In the genomic region with DNA sequence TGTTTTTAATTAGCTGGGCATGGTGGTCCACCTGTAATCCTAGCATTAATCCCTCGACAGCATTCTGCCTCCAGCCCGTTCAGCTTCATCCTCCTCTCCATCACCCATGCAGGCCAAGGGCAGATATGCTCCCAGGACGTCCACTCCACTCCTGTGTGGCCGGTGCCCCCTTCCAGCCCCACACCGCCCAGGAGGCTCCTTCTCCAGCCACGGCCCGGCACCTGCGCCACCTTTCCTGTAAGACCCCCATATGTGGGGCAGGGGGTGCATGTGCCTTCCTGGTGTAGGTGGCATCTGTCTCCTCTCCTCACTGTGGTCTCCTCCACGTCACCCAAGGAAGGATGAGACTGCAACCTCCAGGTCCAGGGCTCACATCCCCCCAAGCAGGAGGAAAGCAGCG, we compare ENCODE assay signal across 26 cellular contexts.
"Had no signal": no experiment of that assay in that cellular context is flagged by ENCODE, and none has a peak within 500 bp of the region (broad histone marks: within the 10 kb centered on the region; RNA-seq: fewer than 3 reads in every experiment).

No MANE protein-coding gene starts in this region.

- H3K4me3 ChIP-seq: hepatocyte, neural progenitor cell, ovary, right lobe of liver, thyroid gland, vagina had no signal

- H3K9ac ChIP-seq: neural progenitor cell had no signal

- H3K4me1 Mint-ChIP-seq: endodermal cell; stimulated activated naive CD8-positive, alpha-beta T cell treated with anti-CD3 and anti-CD28 coated beads, Interleukin-15, amount 100 ng/mL, for 72 hours had no signal

- H3K9me3 Mint-ChIP-seq: dendritic cell treated with granulocyte-macrophage colony-stimulating factor and Interleukin-4, amounts not matched to agents 40 ng/mL and 50 ng/mL, for 4 days; endodermal cell had no signal

- H3K4me2 ChIP-seq: hepatocyte, neural progenitor cell had no signal

- H3K27me3 ChIP-seq: hepatocyte, neural progenitor cell, ovary, right lobe of liver, thyroid gland, vagina had no signal

- H3K27ac Mint-ChIP-seq: dendritic cell treated with granulocyte-macrophage colony-stimulating factor and Interleukin-4, amounts not matched to agents 40 ng/mL and 50 ng/mL, for 4 days; endodermal cell; nephron; neural progenitor cell had no signal

- H3K36me3 ChIP-seq: neural progenitor cell, ovary, right lobe of liver, thyroid gland, vagina had no signal

- ATAC-seq: esophagus mucosa; left lobe of liver; naive thymus-derived CD4-positive, alpha-beta T cell; stimulated activated naive CD8-positive, alpha-beta T cell treated with anti-CD3 and anti-CD28 coated beads, Interleukin-15, amount 100 ng/mL, for 72 hours had no signal

- DNase-seq: effector CD8-positive, alpha-beta T cell; endodermal cell; kidney; mesendoderm; midbrain; naive thymus-derived CD4-positive, alpha-beta T cell; nucleus accumbens; posterior cingulate gyrus; retina; right lobe of liver; small intestine; stimulated activated CD4-positive, alpha-beta T cell treated with anti-CD3 and anti-CD28 coated beads, Interleukin-15, amount 100 ng/mL, for 24 hours; stimulated activated CD4-positive, alpha-beta T cell treated with anti-CD3 and anti-CD28 coated beads, Interleukin-2, amount 100 ng/mL, for 48 hours; stimulated activated naive CD4-positive, alpha-beta T cell; stimulated activated naive CD8-positive, alpha-beta T cell treated with anti-CD3 and anti-CD28 coated beads, Interleukin-15, amount 100 ng/mL, for 72 hours; thyroid gland; trophoblast cell had no signal

- H3K36me3 Mint-ChIP-seq: neural progenitor cell had no signal

- H2AFZ ChIP-seq: hepatocyte, neural progenitor cell had no signal

- H3K27me3 Mint-ChIP-seq: naive thymus-derived CD4-positive, alpha-beta T cell; stimulated activated naive CD8-positive, alpha-beta T cell treated with anti-CD3 and anti-CD28 coated beads, Interleukin-15, amount 100 ng/mL, for 72 hours had no signal

- H3K4me1 ChIP-seq: right lobe of liver, thyroid gland, vagina had no signal

- H3K9me3 ChIP-seq: ovary, right lobe of liver, thyroid gland, vagina had no signal

- H3K27ac ChIP-seq: epithelial cell of prostate, hepatocyte, neural progenitor cell, ovary, right lobe of liver, thyroid gland, vagina had no signal

- H3K4me3 Mint-ChIP-seq: dendritic cell treated with granulocyte-macrophage colony-stimulating factor and Interleukin-4, amounts not matched to agents 40 ng/mL and 50 ng/mL, for 4 days; endodermal cell; naive thymus-derived CD4-positive, alpha-beta T cell; nephron; neural progenitor cell; stimulated activated naive CD8-positive, alpha-beta T cell treated with anti-CD3 and anti-CD28 coated beads, Interleukin-15, amount 100 ng/mL, for 72 hours had no signal
